In genomic region chr15:62940755-62941361, GRCh38 we compare ENCODE assay signal across 1 cellular context.
TF ChIP-seq lines count a peak whose summit lies in the region.

No MANE protein-coding gene starts in this region.

TF ChIP-seq in WTC11, 78 proteins besides CTCF, POLR2A, EP300 and RAD21 (continued from another document):
- TF ChIP-seq ZNF281 (CRISPR knock-in tag; IDR thresholded peaks at IDR 0.05) (no peak), JUN (CRISPR knock-in tag; IDR thresholded peaks at IDR 0.05) (no peak), SP1 (CRISPR knock-in tag; conservative IDR thresholded peaks at IDR 0.05) (no peak), ZNF396 (CRISPR knock-in tag; IDR thresholded peaks at IDR 0.05; ENCODE audit: borderline replicate concordance) (no peak), ZNF423 (CRISPR knock-in tag; IDR thresholded peaks at IDR 0.05) (no peak), NR1H2 (CRISPR knock-in tag; IDR thresholded peaks at IDR 0.05) (no peak), EMX1 (CRISPR knock-in tag; IDR thresholded peaks at IDR 0.05) (no peak)
TF ChIP-seq in WTC11: peak in this region for 0.
